30 cellular contexts compared by ENCODE assay signal in genomic region chr10:48724127-48724526, GRCh38. TPM values are rescaled to one million over a fixed set of nuclear protein-coding genes. Genes with fewer than 3 reads are reported as not detected.
"Had no signal": no experiment of that assay in that cellular context is flagged by ENCODE, and none has a peak within 500 bp of the region (broad histone marks: within the 10 kb centered on the region; RNA-seq: fewer than 3 reads in every experiment).

No MANE protein-coding gene starts in this region.

- ATAC-seq: gastroesophageal sphincter; left ventricle myocardium superior; naive thymus-derived CD4-positive, alpha-beta T cell; pancreas; stimulated activated naive CD8-positive, alpha-beta T cell treated with anti-CD3 and anti-CD28 coated beads, Interleukin-15, Interleukin-2, amounts not matched to agents 100 U/mL and 50 U/mL, for 24 hours had no signal

- FAIRE-seq: colon, endometrium, pancreas had no signal

- H3K4me3 ChIP-seq: gastroesophageal sphincter, hepatocyte, pancreas, prostate gland, sigmoid colon, smooth muscle cell, testis, uterus had no signal

- H3K36me3 ChIP-seq: gastroesophageal sphincter, pancreas, prostate gland, sigmoid colon, uterus had no signal

- H3K9me3 ChIP-seq: gastroesophageal sphincter, pancreas, prostate gland, sigmoid colon, testis, uterus had no signal

- H2AFZ ChIP-seq: hepatocyte had no signal

- H3K4me2 ChIP-seq: hepatocyte, smooth muscle cell had no signal

- H3K27me3 ChIP-seq: gastroesophageal sphincter, pancreas, sigmoid colon, testis, uterus had no signal

- H3K27ac ChIP-seq: epithelial cell of prostate, gastroesophageal sphincter, hepatocyte, pancreas, prostate gland, sigmoid colon, testis, uterus had no signal

- H3K4me1 ChIP-seq: gastroesophageal sphincter, pancreas, prostate gland, sigmoid colon, testis, uterus had no signal

- H3K79me2 ChIP-seq: hepatocyte had no signal

- DNase-seq: activated CD4-positive, alpha-beta T cell treated with anti-CD3 and anti-CD28 coated beads for 4 hours; activated CD4-positive, alpha-beta T cell treated with anti-CD3 and anti-CD28 coated beads, Interleukin-2, amount 50 U/mL, for 48 hours; activated CD8-positive, alpha-beta memory T cell treated with anti-CD3 and anti-CD28 coated beads for 24 hours; activated effector memory CD4-positive, alpha-beta T cell treated with Interleukin-2 at 50 U/mL for 16 hours; activated naive CD4-positive, alpha-beta T cell treated with Interleukin-2 at 50 U/mL for 16 hours; anterior cingulate cortex; dermis blood vessel endothelial cell; effector CD4-positive, alpha-beta T cell; islet precursor cell; left ventricle myocardium superior; mammary epithelial cell; naive thymus-derived CD4-positive, alpha-beta T cell; nucleus accumbens; pancreas; retina; sigmoid colon; stimulated activated CD4-positive, alpha-beta T cell treated with anti-CD3 and anti-CD28 coated beads, Interleukin-15, amount 100 ng/mL, for 24 hours; stimulated activated CD4-positive, alpha-beta T cell treated with anti-CD3 and anti-CD28 coated beads, Interleukin-2, amount 100 ng/mL, for 24 hours; stimulated activated naive CD8-positive, alpha-beta T cell treated with anti-CD3 and anti-CD28 coated beads, Interleukin-15, Interleukin-2, amounts not matched to agents 100 U/mL and 50 U/mL, for 24 hours; testis; trophoblast cell; uterus had no signal

RNA-seq across cellular contexts. Expression of gene WDFY4, which starts 39.5 kb away (rescaled TPM):
- total RNA-seq: smooth muscle cell had no signal
- polyA plus RNA-seq: neural cell, smooth muscle cell had no signal
